13 cellular contexts compared by ENCODE assay signal in the genomic region with DNA sequence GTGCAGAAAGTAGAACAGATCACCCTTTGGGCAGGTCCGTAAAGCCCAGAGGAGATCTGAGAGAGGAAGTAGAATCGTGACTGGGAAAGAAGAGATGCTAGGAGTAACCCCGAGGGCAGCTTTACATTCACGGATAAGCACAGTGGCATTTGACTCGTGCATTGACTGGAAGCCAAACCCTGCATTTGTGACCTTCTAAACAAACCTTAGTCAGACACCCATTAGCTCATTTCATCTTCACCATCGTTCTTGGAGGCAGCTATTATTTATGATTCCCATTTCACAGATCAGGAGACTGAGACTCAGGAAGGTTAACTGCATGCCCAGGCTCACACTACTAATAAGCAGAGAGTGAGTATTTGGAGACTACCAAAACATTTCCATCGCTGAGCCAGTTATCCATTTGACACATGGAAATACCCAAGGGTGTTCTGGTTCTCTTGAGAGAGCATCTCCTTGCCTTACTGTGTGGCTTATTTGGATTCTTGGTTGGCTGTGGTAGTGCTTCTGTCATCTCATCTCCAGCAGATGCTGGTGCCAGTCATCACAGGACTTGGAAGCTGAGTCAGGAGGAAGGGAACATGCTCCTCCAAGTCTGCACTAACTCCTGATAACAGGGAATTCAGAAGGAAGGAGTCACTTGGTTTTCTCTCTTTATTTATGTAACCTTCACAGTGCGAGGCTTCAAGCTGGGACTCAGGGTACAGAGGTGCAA. TPM values are rescaled to one million over a fixed set of nuclear protein-coding genes. Genes with fewer than 3 reads are reported as not detected.
DNase-seq lines count a peak whose midpoint lies in the region; ATAC-seq and TF ChIP-seq lines count a peak whose summit lies in the region.
"Had no signal": no experiment of that assay in that cellular context is flagged by ENCODE, and none has a peak within 500 bp of the region (broad histone marks: within the 10 kb centered on the region; RNA-seq: fewer than 3 reads in every experiment).

No MANE protein-coding gene starts in this region.

- no peak overlapping the region for H3K4me3 ChIP-seq in epithelial cell of esophagus (ENCODE audit: low read length)

- TF ChIP-seq CTCF in epithelial cell of esophagus (IDR thresholded peaks at IDR 0.05; ENCODE audit: insufficient read depth, low read depth, low read length, missing control alignments): no peak

- POLR2A ChIA-PET in HEK293T (lab: Yijun Ruan, JAX): no interaction called here

- intact Hi-C loops in left cardiac atrium (cut with DNase I) (loop anchor here (5.0 to 10.0 kb wide), 2 partner anchors 49 to 57 kb away; a partner anchor contains a TSS), left ventricle myocardium superior (cut with micrococcal nuclease) (loop anchor here (10.0 kb wide), 1 partner anchor 47 kb away; no protein-coding TSS in a partner anchor)

- no peak for DNase-seq in left cardiac atrium
- no peak for DNase-seq in left ventricle myocardium superior
- DNase-seq in LHCN-M2 (ENCODE audit: low read depth): peak; percentile 98
- DNase-seq in epithelial cell of esophagus (ENCODE audit: low read depth): peak; percentile 6
- DNase-seq in stromal cell of bone marrow (ENCODE audit: low read depth): peak; percentile 38
- DNase-seq in HEK293T (ENCODE audit: extremely low spot score): no peak
- no peak for DNase-seq in NCI-H146 treated with DMSO at 0.1 percent for 48 hours (lab: John Stamatoyannopoulos, UW; ENCODE audit: unreplicated experiment)
- DNase-seq: DMS153; islet precursor cell; NCI-H2227 treated with DMSO at 0.1 percent for 48 hours; stimulated activated CD4-positive, alpha-beta T cell treated with anti-CD3 and anti-CD28 coated beads, Interleukin-2, amount 100 ng/mL, for 24 hours; stimulated activated naive CD8-positive, alpha-beta T cell treated with anti-CD3 and anti-CD28 coated beads, Interleukin-15, amount 100 ng/mL, for 72 hours had no signal

- CTCF ChIA-PET in HEK293T (lab: Yijun Ruan, JAX): interaction anchor here (0.5 kb wide), 1 partner anchor 892 kb away, joined by 3 read pairs; no protein-coding TSS in a partner anchor

- ATAC-seq in left cardiac atrium (peak; percentile 35 to 72), left ventricle myocardium superior (no peak), HG03159 (IDR thresholded peaks at IDR 0.05; ENCODE audit: unreplicated experiment) (no peak)
- ATAC-seq: stimulated activated naive CD8-positive, alpha-beta T cell treated with anti-CD3 and anti-CD28 coated beads, Interleukin-15, amount 100 ng/mL, for 72 hours had no signal

TF ChIP-seq in HEK293T, 16 proteins besides CTCF, POLR2A, EP300 and RAD21:
- TF ChIP-seq NFRKB (IDR thresholded peaks at IDR 0.05): no peak
- TF ChIP-seq FOXM1 (IDR thresholded peaks at IDR 0.05; ENCODE audit: borderline replicate concordance): no peak
- TF ChIP-seq BHLHE40 (IDR thresholded peaks at IDR 0.05; ENCODE audit: borderline replicate concordance): no peak
- TF ChIP-seq, protein P1, sequence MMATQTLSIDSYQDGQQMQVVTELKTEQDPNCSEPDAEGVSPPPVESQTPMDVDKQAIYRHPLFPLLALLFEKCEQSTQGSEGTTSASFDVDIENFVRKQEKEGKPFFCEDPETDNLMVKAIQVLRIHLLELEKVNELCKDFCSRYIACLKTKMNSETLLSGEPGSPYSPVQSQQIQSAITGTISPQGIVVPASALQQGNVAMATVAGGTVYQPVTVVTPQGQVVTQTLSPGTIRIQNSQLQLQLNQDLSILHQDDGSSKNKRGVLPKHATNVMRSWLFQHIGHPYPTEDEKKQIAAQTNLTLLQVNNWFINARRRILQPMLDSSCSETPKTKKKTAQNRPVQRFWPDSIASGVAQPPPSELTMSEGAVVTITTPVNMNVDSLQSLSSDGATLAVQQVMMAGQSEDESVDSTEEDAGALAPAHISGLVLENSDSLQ (IDR thresholded peaks at IDR 0.05): no peak
- TF ChIP-seq LEF1 (IDR thresholded peaks at IDR 0.05; ENCODE audit: borderline replicate concordance): no peak
- no peak for TF ChIP-seq FOXK2 (IDR thresholded peaks at IDR 0.05)
- no peak for TF ChIP-seq FOXA1 (IDR thresholded peaks at IDR 0.05)
- no peak for TF ChIP-seq ELF4 (IDR thresholded peaks at IDR 0.05)
- TF ChIP-seq ARNT (IDR thresholded peaks at IDR 0.05): no peak

RNA-seq across cellular contexts. Expression of a gene that starts 55.1 kb away (rescaled TPM):
- total RNA-seq in left cardiac atrium: 10 to 100 TPM; 39.9 to 53.7 TPM
- total RNA-seq in left ventricle myocardium superior: 53.8 TPM
- 6.1 and 9.4 TPM in 2 replicates for total RNA-seq in LHCN-M2 (2014; rRNA removed)
- 2.7 TPM for polyA plus RNA-seq in LHCN-M2 (2012)

Comparison
In these comparisons a context has a peak if more than half of its experiments do, and no peak if none do; other contexts are left out.
1. ATAC-seq: peak in left cardiac atrium (2 of 2); none in left ventricle myocardium superior (single experiment) and HG03159 (single experiment).
2. DNase-seq: peak in LHCN-M2 (single experiment), epithelial cell of esophagus (single experiment) and stromal cell of bone marrow (single experiment); none in left cardiac atrium (single experiment), left ventricle myocardium superior (single experiment), HEK293T (single experiment) and NCI-H146 treated with DMSO at 0.1 percent for 48 hours (single experiment).